24 cellular contexts compared by ENCODE assay signal in the genomic region with DNA sequence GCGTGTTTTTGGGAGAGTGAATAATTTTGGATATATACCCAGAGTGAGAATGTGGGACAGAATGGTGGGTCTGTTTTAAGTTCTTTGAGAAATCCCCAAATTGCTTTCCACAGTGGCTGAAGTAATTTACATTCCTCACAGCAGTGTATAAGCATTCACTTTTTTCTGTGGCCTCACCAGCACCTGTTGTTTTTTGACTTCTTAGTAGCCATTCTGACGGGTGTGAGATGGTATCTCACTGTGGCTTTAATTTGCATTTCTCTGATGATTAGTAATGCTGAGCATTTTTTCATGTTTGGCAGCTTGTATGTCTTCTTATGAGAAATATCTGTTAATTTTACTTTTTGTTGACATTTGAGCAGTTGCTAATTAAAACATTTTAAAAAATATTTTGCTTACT. TPM values are rescaled to one million over a fixed set of nuclear protein-coding genes. Genes with fewer than 3 reads are reported as not detected.
DNase-seq lines count a peak whose midpoint lies in the region; ATAC-seq, FAIRE-seq and TF ChIP-seq lines count a peak whose summit lies in the region.
"Had no signal": no experiment of that assay in that cellular context is flagged by ENCODE, and none has a peak within 500 bp of the region (broad histone marks: within the 10 kb centered on the region; RNA-seq: fewer than 3 reads in every experiment).

No MANE protein-coding gene starts in this region.

- H3K4me1 Mint-ChIP-seq in type B pancreatic cell (ENCODE audit: unreplicated experiment): peaks cover 4% of the 10 kb centered on the region
- H3K4me1 Mint-ChIP-seq: activated T-helper 17 cell treated with anti-CD3 and anti-CD28 coated beads, Interleukin-2, amount 50 U/mL, for 72 hours; central memory CD8-positive, alpha-beta T cell; H9 had no signal

- DNase-seq in omental fat pad (ENCODE audit: low spot score): no peak
- no peak for DNase-seq in T-helper 1 cell
- no peak for DNase-seq in type B pancreatic cell (ENCODE audit: extremely low spot score, unreplicated experiment)
- DNase-seq in COLO668 (lab: John Stamatoyannopoulos, UW; ENCODE audit: unreplicated experiment): no peak
- DNase-seq: activated CD8-positive, alpha-beta memory T cell treated with anti-CD3 and anti-CD28 coated beads for 24 hours; adrenal gland; foreskin melanocyte; H9; left ventricle myocardium superior; MM.1S; NCI-H2081 treated with DMSO at 0.1 percent for 48 hours; NCI-H524 treated with DMSO at 0.1 percent for 48 hours; posterior cingulate gyrus; WERI-Rb-1 had no signal

- TF ChIP-seq CTCF in omental fat pad (IDR thresholded peaks at IDR 0.05) (no peak), type B pancreatic cell (conservative IDR thresholded peaks at IDR 0.05) (no peak)

- no peak overlapping the region for H3K4me3 Mint-ChIP-seq in type B pancreatic cell
- H3K4me3 Mint-ChIP-seq: activated T-helper 17 cell treated with anti-CD3 and anti-CD28 coated beads, Interleukin-2, amount 50 U/mL, for 72 hours; central memory CD8-positive, alpha-beta T cell; H9; stimulated activated naive CD8-positive, alpha-beta T cell treated with anti-CD3 and anti-CD28 coated beads, Interleukin-15, Interleukin-2, amounts not matched to agents 100 ng/mL and 50 ng/mL, for 24 hours had no signal

- H3K36me3 Mint-ChIP-seq in type B pancreatic cell: no peaks in the 10 kb centered on the region

- ATAC-seq in GM18858 (IDR thresholded peaks at IDR 0.05; ENCODE audit: unreplicated experiment) (peak; percentile 69), GM21447 (IDR thresholded peaks at IDR 0.05; ENCODE audit: unreplicated experiment) (peak; percentile 75), HG03354 (IDR thresholded peaks at IDR 0.05; ENCODE audit: poor library complexity, severe bottlenecking, unreplicated experiment) (peak; percentile 92), omental fat pad (ENCODE audit: low FRiP score) (no peak)
- ATAC-seq: activated T-helper 17 cell treated with anti-CD3 and anti-CD28 coated beads, Interleukin-2, amount 50 U/mL, for 72 hours; HepG2; left ventricle myocardium superior had no signal

- no peaks in the 10 kb centered on the region for H3K27me3 Mint-ChIP-seq in type B pancreatic cell
- H3K27me3 Mint-ChIP-seq: activated T-helper 17 cell treated with anti-CD3 and anti-CD28 coated beads, Interleukin-2, amount 50 U/mL, for 72 hours; central memory CD8-positive, alpha-beta T cell; stimulated activated naive CD8-positive, alpha-beta T cell treated with anti-CD3 and anti-CD28 coated beads, Interleukin-15, Interleukin-2, amounts not matched to agents 100 ng/mL and 50 ng/mL, for 24 hours had no signal

- H3K27ac Mint-ChIP-seq in type B pancreatic cell: no peak overlapping the region
- H3K27ac Mint-ChIP-seq: activated T-helper 17 cell treated with anti-CD3 and anti-CD28 coated beads, Interleukin-2, amount 50 U/mL, for 72 hours; H9; stimulated activated naive CD8-positive, alpha-beta T cell treated with anti-CD3 and anti-CD28 coated beads, Interleukin-15, Interleukin-2, amounts not matched to agents 100 ng/mL and 50 ng/mL, for 24 hours had no signal

- peaks cover 3% of the 10 kb centered on the region for H3K9me3 Mint-ChIP-seq in type B pancreatic cell
- H3K9me3 Mint-ChIP-seq: H9 had no signal

- peak; percentile 43 for FAIRE-seq in endometrium (lab: Jason Lieb, UNC)
- FAIRE-seq: HepG2, urothelium cell line had no signal

RNA-seq across cellular contexts. Expression of a gene that starts 9.4 kb away (rescaled TPM):
- total RNA-seq in omental fat pad: not detected
- total RNA-seq in type B pancreatic cell (ENCODE audit: low replicate concordance): not detected in 2 replicates
- total RNA-seq: activated T-helper 17 cell treated with anti-CD3 and anti-CD28 coated beads, Interleukin-2, amount 50 U/mL, for 72 hours; adrenal gland; H9; HepG2; left ventricle myocardium superior; RPMI7951 had no signal

RNA-seq across cellular contexts. Expression of a gene that starts 35.9 kb away (rescaled TPM):
- total RNA-seq in omental fat pad: not detected
- not detected in 2 replicates for total RNA-seq in type B pancreatic cell (ENCODE audit: low replicate concordance)
- total RNA-seq: activated T-helper 17 cell treated with anti-CD3 and anti-CD28 coated beads, Interleukin-2, amount 50 U/mL, for 72 hours; adrenal gland; H9; HepG2; left ventricle myocardium superior; RPMI7951 had no signal

RNA-seq across cellular contexts. Expression of a gene that starts 51.0 kb away (rescaled TPM):
- total RNA-seq in omental fat pad (not detected), type B pancreatic cell (ENCODE audit: low replicate concordance) (not detected in 2 replicates)
- total RNA-seq: activated T-helper 17 cell treated with anti-CD3 and anti-CD28 coated beads, Interleukin-2, amount 50 U/mL, for 72 hours; adrenal gland; H9; HepG2; left ventricle myocardium superior; RPMI7951 had no signal
